Comparison of ENCODE assay signal across 8 cellular contexts in the genomic region with DNA sequence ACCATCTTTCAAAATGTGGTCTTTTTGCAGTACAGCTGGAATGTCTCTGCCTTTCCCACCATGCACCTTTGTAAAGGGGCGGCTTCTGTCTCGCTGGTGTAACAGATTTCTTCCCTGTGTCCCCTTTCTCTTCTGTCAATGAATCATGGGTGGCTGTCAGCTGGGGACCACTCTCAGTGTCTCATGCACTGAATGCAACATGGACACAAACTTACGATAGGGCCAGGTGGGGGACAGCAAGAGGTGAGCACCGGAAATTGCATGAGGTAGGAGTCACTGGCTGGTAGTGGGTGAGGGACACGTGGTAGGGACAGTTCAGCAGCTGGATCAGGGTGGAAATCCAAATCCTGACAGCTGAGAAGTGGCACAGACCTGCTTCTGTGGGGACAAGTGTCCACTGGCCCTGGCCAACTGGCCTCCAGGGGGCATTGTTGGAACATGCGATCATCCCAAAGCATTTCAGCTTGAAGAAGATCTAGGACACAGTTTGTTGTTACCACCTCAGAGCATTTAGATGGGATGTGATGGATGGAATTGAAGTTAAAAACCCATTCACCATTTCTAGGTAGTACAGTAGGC.
DNase-seq lines count a peak whose midpoint lies in the region; TF ChIP-seq lines count a peak whose summit lies in the region.
"Not testable (repeated sequence)": the region's sequence is repeated elsewhere in the genome, so short reads cannot be mapped to it uniquely, and the experiment has no call there.

No MANE protein-coding gene starts in this region.

- DNase-seq in Ammon's horn (ENCODE audit: low spot score) (peak; percentile 79), NCI-H1417 (lab: John Stamatoyannopoulos, UW) (peak in 2 of 3 experiments; percentile 16 to 59), SJCRH30 (peak; percentile 58 to 72), astrocyte of the spinal cord (ENCODE audit: low read depth, low spot score) (peak; percentile 20), fibroblast of villous mesenchyme (ENCODE audit: low read depth) (peak; percentile 17), left kidney (ENCODE audit: low read depth, low spot score) (peak; percentile 72), renal cortical epithelial cell (ENCODE audit: low read depth) (peak; percentile 15)
- not testable (repeated sequence) for DNase-seq in GM13976 (ENCODE audit: low spot score)

- in situ Hi-C loops in GM13976 (cut with MboI; ENCODE audit: low sequenced_read_pairs, unreplicated experiment); astrocyte of the spinal cord (cut with HindIII; ENCODE audit: low sequenced_read_pairs): not testable (repeated sequence)

- H3K4me1 ChIP-seq in SJCRH30, result not testable (repeated sequence)

- peak; percentile 16 for TF ChIP-seq CTCF in GM13976 (IDR thresholded peaks at IDR 0.05; ENCODE audit: borderline replicate concordance, control extremely low read depth, extremely low read depth, insufficient read depth, missing control alignments)
- TF ChIP-seq CTCF in astrocyte of the spinal cord (IDR thresholded peaks at IDR 0.05; ENCODE audit: low read depth, low read length), result peak; percentile 64
- peak; percentile 46 for TF ChIP-seq CTCF in fibroblast of villous mesenchyme (IDR thresholded peaks at IDR 0.05; ENCODE audit: insufficient read depth, low read depth, low read length)

- H3K27me3 ChIP-seq in SJCRH30, result not testable (repeated sequence)

- not testable (repeated sequence) for H3K36me3 ChIP-seq in SJCRH30

- not testable (repeated sequence) for H3K4me3 ChIP-seq in SJCRH30; astrocyte of the spinal cord (ENCODE audit: low read depth, low read length); fibroblast of villous mesenchyme (ENCODE audit: low read depth, low read length)

- H3K27ac ChIP-seq in SJCRH30, result not testable (repeated sequence)

- not testable (repeated sequence) for H3K9me3 ChIP-seq in SJCRH30 (replicated peaks)
